ENCODE assay signal across 1 cellular context in genomic region chr19:1511318-1511988, GRCh38.
TF ChIP-seq lines count a peak whose summit lies in the region.

No MANE protein-coding gene starts in this region.

TF ChIP-seq in K562, 482 proteins besides CTCF, POLR2A, EP300 and RAD21:
- no peak for TF ChIP-seq CREB1 (IDR thresholded peaks at IDR 0.05)
- no peak for TF ChIP-seq CREB1 (CRISPR knock-in tag; IDR thresholded peaks at IDR 0.05)
- no peak for TF ChIP-seq ESRRB (CRISPR knock-in tag; IDR thresholded peaks at IDR 0.05; ENCODE audit: borderline replicate concordance)
- peak; percentile 19; the same call in 1 of the 2 replicates for TF ChIP-seq ZNF740 (CRISPR knock-in tag; IDR thresholded peaks at IDR 0.05)
- no peak for TF ChIP-seq ZNF740 (tag; IDR thresholded peaks at IDR 0.05)
- peak; percentile 87 for TF ChIP-seq ZKSCAN8 (CRISPR knock-in tag; IDR thresholded peaks at IDR 0.05)
